ENCODE assay signal across 22 cellular contexts in genomic region chr11:96648991-96649390, GRCh38.
DNase-seq lines count a peak whose midpoint lies in the region; ATAC-seq and TF ChIP-seq lines count a peak whose summit lies in the region.
"Had no signal": no experiment of that assay in that cellular context is flagged by ENCODE, and none has a peak within 500 bp of the region (broad histone marks: within the 10 kb centered on the region; RNA-seq: fewer than 3 reads in every experiment).

No MANE protein-coding gene starts in this region.

- H3K9me3 Mint-ChIP-seq in WTC11: no peaks in the 10 kb centered on the region
- H3K9me3 Mint-ChIP-seq: CD8-positive, alpha-beta T cell had no signal

- DNase-seq in ELF-1 (ENCODE audit: low read depth, low spot score): peak; percentile 6
- DNase-seq in WTC11 (ENCODE audit: low spot score): no peak
- peak; percentile 59 for DNase-seq in left kidney (ENCODE audit: low read depth, low spot score)
- DNase-seq in retina: peak; percentile 4
- no peak for DNase-seq in DMS53 (lab: John Stamatoyannopoulos, UW)
- no peak for DNase-seq in activated T-cell treated with anti-CD3 and anti-CD28 coated beads, Interleukin-2, amount 50 U/mL, for 48 hours
- DNase-seq: Caco-2; CD8-positive, alpha-beta T cell; DMS79; EL; GF-D8; H7; Karpas-422; NCI-H1092; NCI-H1417 treated with DMSO at 0.1 percent for 48 hours; NCI-H187 treated with DMSO at 0.1 percent for 48 hours; NCI-H2227 treated with DMSO at 0.1 percent for 48 hours; NCI-H526 treated with DMSO at 0.1 percent for 48 hours; Right ventricle myocardium superior; RPMI8226 had no signal

- CTCF ChIA-PET in WTC11 (lab: Charles Lee): interaction anchor here (1.5 to 3.5 kb wide), 2 partner anchors 185 to 492 kb away, joined by 3 to 12 read pairs; no protein-coding TSS in a partner anchor

- POLR2A ChIA-PET in WTC11 (lab: Charles Lee): no interaction called here

- no peaks in the 10 kb centered on the region for H3K36me3 Mint-ChIP-seq in WTC11
- H3K36me3 Mint-ChIP-seq: CD8-positive, alpha-beta T cell had no signal

- no peak overlapping the region for H3K4me3 Mint-ChIP-seq in WTC11
- H3K4me3 Mint-ChIP-seq: CD8-positive, alpha-beta T cell had no signal

- H3K4me1 Mint-ChIP-seq in WTC11: peaks cover 19% of the 10 kb centered on the region

- peak; percentile 67 for ATAC-seq in WTC11
- ATAC-seq in HG02970 (IDR thresholded peaks at IDR 0.05; ENCODE audit: low FRiP score, unreplicated experiment): no peak
- ATAC-seq: CD8-positive, alpha-beta T cell; HepG2 had no signal

- no peak for TF ChIP-seq CTCF in WTC11 (IDR thresholded peaks at IDR 0.05)

- H3K27me3 Mint-ChIP-seq in WTC11 (ENCODE audit: low read depth): no peaks in the 10 kb centered on the region

- H3K27ac Mint-ChIP-seq in WTC11: no peak overlapping the region
- H3K27ac Mint-ChIP-seq: CD8-positive, alpha-beta T cell had no signal

TF ChIP-seq in WTC11, 78 proteins besides CTCF, POLR2A, EP300 and RAD21:
- TF ChIP-seq ZNF232 (CRISPR knock-in tag; IDR thresholded peaks at IDR 0.05) (no peak), CBFB (CRISPR knock-in tag; IDR thresholded peaks at IDR 0.05; ENCODE audit: low read depth) (no peak), FOXP1 (CRISPR knock-in tag; IDR thresholded peaks at IDR 0.05; ENCODE audit: borderline replicate concordance) (no peak), NFE2L1 (CRISPR knock-in tag; IDR thresholded peaks at IDR 0.05) (no peak), ZNF263 (CRISPR knock-in tag; IDR thresholded peaks at IDR 0.05; ENCODE audit: low read depth) (no peak), IRF2 (CRISPR knock-in tag; IDR thresholded peaks at IDR 0.05; ENCODE audit: borderline replicate concordance, low read depth) (no peak)
TF ChIP-seq in WTC11: peak in this region for 0.

Comparison
In these comparisons a context has a peak if more than half of its experiments do, and no peak if none do; other contexts are left out.
1. DNase-seq: peak in ELF-1 (single experiment), left kidney (single experiment) and retina (single experiment); none in WTC11 (single experiment), DMS53 (single experiment) and activated T-cell treated with anti-CD3 and anti-CD28 coated beads, Interleukin-2, amount 50 U/mL, for 48 hours (0 of 2).